8 cellular contexts compared by ENCODE assay signal in the genomic region with DNA sequence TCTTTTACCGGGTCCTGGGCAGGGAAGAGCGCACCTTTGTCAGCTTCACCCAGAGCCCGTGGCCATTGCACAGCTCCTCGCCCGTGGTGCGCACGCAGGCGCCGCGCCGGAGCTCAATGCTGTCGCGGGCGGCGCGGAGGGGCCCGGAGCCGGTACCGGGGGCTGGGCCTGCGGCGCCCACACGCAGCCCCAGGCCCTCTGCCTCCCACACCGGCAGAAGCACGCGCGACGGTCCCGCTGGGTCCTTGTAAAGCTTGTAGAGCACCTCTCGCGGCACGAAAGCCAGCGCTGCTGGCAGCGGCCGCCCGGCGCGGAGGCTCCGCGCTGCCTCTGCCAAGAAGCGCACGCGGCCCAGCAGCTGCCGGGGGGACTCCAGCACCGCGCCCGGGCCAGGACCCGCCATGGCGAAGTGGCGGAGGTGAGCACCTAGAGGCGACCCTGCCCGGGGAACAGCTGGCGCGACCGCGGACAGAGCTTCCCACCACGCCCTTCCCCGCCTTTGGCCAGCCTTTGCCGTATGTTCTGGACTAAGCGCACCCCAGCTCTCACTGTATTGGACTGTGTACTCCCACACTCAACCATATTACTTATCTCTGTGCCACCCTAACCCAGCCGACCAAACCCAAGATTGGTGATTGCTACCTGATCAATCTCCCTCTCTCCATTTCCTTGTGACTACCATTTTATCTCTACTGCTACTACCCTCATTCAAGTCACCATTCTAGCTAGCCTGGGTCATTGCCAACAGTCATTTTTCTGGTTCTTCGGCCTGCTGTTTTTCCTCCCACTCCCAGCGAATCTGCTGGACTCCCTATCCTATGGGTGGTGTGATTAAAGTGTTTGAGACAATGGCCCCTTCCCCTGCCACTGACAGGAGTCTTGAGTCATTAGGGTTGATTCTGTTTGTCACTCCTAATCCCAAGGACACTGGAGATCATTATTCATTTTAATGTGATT. TPM values are rescaled to one million over a fixed set of nuclear protein-coding genes. Genes with fewer than 3 reads are reported as not detected.
DNase-seq lines count a peak whose midpoint lies in the region; ATAC-seq, FAIRE-seq and TF ChIP-seq lines count a peak whose summit lies in the region.

A gene (minus strand): TSS at position 470 of the 957 bp plus-strand sequence. CDS start 67 bp downstream, at position 403.

- peak; percentile 64 for ATAC-seq in GM21423 (IDR thresholded peaks at IDR 0.05; ENCODE audit: unreplicated experiment)

- DNase-seq in D721Med (ENCODE audit: insufficient read length, low spot score) (peak; percentile 81), HuH-7 (ENCODE audit: low spot score) (peak; percentile 86), OCI-M1 (lab: John Stamatoyannopoulos, UW) (peak; percentile 90), activated T-cell treated with anti-CD3 and anti-CD28 coated beads for 48 hours (ENCODE audit: low read depth) (peak; percentile 59), epithelial cell of proximal tubule (ENCODE audit: low read depth) (peak; percentile 25), mucosa of gallbladder (ENCODE audit: low spot score) (peak; percentile 83)
- DNase-seq in stimulated activated CD8-positive, alpha-beta memory T cell treated with anti-CD3 and anti-CD28 coated beads, Interleukin-7, amount 100 ng/mL, for 1 hour (ENCODE audit: low read depth in 2 of 2): peak; percentile 34 to 50

- no peak for TF ChIP-seq CTCF in D721Med (IDR thresholded peaks at IDR 0.05; ENCODE audit: insufficient read depth, missing control alignments)
- no peak for TF ChIP-seq CTCF in epithelial cell of proximal tubule (conservative IDR thresholded peaks at IDR 0.05; ENCODE audit: low read depth, low read length)

- H3K4me3 ChIP-seq in epithelial cell of proximal tubule (ENCODE audit: low read depth, low read length): peak within 1 kb of the TSS; percentile 77

- no peak for FAIRE-seq in D721Med (lab: Jason Lieb, UNC)

RNA-seq across cellular contexts. Expression of the gene that starts here (rescaled TPM):
- total RNA-seq in epithelial cell of proximal tubule (32.8 and 36.6 TPM in 2 replicates), mucosa of gallbladder (59.6 TPM)

Comparison
In these comparisons a context has a peak if more than half of its experiments do, and no peak if none do; other contexts are left out.
1. Peak in every context shown above with its lines: DNase-seq, ATAC-seq and H3K4me3 ChIP-seq.
2. DNase-seq: peak in every context shown above with its lines; median percentile 90 in OCI-M1; 86 in HuH-7; 83 in mucosa of gallbladder; 81 in D721Med; 59 in activated T-cell treated with anti-CD3 and anti-CD28 coated beads for 48 hours; 42 in stimulated activated CD8-positive, alpha-beta memory T cell treated with anti-CD3 and anti-CD28 coated beads, Interleukin-7, amount 100 ng/mL, for 1 hour; 25 in epithelial cell of proximal tubule.